Comparison of ENCODE assay signal across 20 cellular contexts in the genomic region with DNA sequence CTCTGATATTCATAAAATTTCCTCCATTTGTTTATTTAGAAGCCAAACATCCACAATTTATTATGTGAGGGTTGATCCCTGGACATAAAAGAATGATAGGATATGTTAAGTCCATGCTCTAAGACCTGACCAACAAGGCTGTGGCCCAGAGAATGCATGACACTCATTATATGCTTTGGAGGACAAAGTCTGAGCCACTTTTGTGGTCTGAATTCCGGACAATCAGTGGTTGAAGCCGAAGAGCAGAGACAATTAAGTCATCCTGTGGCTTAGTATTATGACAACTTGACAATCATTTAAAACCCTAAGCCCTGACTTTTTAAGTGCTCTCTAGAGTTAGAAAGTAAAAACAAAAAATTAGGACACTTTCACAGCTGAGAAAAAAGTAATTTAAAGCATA.
DNase-seq lines count a peak whose midpoint lies in the region; ATAC-seq and TF ChIP-seq lines count a peak whose summit lies in the region.
"Had no signal": no experiment of that assay in that cellular context is flagged by ENCODE, and none has a peak within 500 bp of the region (broad histone marks: within the 10 kb centered on the region; RNA-seq: fewer than 3 reads in every experiment).

No MANE protein-coding gene starts in this region.

- no peak overlapping the region for H3K4me3 ChIP-seq in astrocyte of the spinal cord (ENCODE audit: low read depth, low read length)
- H3K4me3 ChIP-seq in gastrocnemius medialis: no peak overlapping the region
- H3K4me3 ChIP-seq: GM12878 had no signal

- H3K4me1 ChIP-seq in gastrocnemius medialis: no peaks in the 10 kb centered on the region

- ATAC-seq in GM18505 (IDR thresholded peaks at IDR 0.05; ENCODE audit: unreplicated experiment) (no peak), gastrocnemius medialis (no peak)
- ATAC-seq: GM12878 had no signal

- no peak for TF ChIP-seq POLR2A in GM18505 (IDR thresholded peaks at IDR 0.05; ENCODE audit: borderline replicate concordance, extremely low read depth, insufficient read depth, insufficient read length)
- TF ChIP-seq POLR2A in gastrocnemius medialis (IDR thresholded peaks at IDR 0.05): no peak

- in situ Hi-C loops in astrocyte of the spinal cord (cut with HindIII; ENCODE audit: low sequenced_read_pairs) (no loop called here), gastrocnemius medialis (cut with MboI; ENCODE audit: low sequenced_read_pairs in 4 of 4) (loop anchor here in 1 of 4 donors (25.0 kb wide), 1 partner anchor 475 kb away; a partner anchor contains a TSS)

- intact Hi-C loops in gastrocnemius medialis (cut with DNase I; ENCODE audit: low total_unique reads): no loop called here

- peaks cover 0 to 4% (median 0%) of the 10 kb centered on the region in 3 donors for H3K27me3 ChIP-seq in gastrocnemius medialis

- H3K36me3 ChIP-seq in gastrocnemius medialis: no peaks in the 10 kb centered on the region

- no peak overlapping the region for H3K27ac ChIP-seq in gastrocnemius medialis
- H3K27ac ChIP-seq: C4-2B had no signal

- no peak for TF ChIP-seq CTCF in astrocyte of the spinal cord (IDR thresholded peaks at IDR 0.05; ENCODE audit: low read depth, low read length)
- no peak for TF ChIP-seq CTCF in gastrocnemius medialis (IDR thresholded peaks at IDR 0.05 in 4 of 5, conservative IDR thresholded peaks at IDR 0.05 in 1 of 5)

- DNase-seq in NCI-H1417 (lab: John Stamatoyannopoulos, UW) (peak in 2 of 3 experiments; percentile 38 to 42), NCI-H1417 treated with DMSO at 0.1 percent for 48 hours (lab: John Stamatoyannopoulos, UW) (no peak), NCI-H187 (lab: John Stamatoyannopoulos, UW) (peak; percentile 0 to 5), astrocyte of the spinal cord (ENCODE audit: low read depth, low spot score) (peak; percentile 44), renal cortical epithelial cell (ENCODE audit: low read depth) (peak; percentile 72), gastrocnemius medialis (no peak), NCI-H1105 (lab: John Stamatoyannopoulos, UW) (no peak)
- DNase-seq: 8988T; CD8-positive, alpha-beta memory T cell; DMS79; GOT3; HCEC 1CT; IMR-90; NCI-H1930; NCI-H226; NCI-H526; Right ventricle myocardium superior had no signal

- no peaks in the 10 kb centered on the region for H3K9me3 ChIP-seq in gastrocnemius medialis

Comparison
In these comparisons a context has a peak if more than half of its experiments do, and no peak if none do; other contexts are left out.
1. DNase-seq: peak in NCI-H1417 (2 of 3), NCI-H187 (2 of 2), astrocyte of the spinal cord (single experiment) and renal cortical epithelial cell (single experiment); none in NCI-H1417 treated with DMSO at 0.1 percent for 48 hours (single experiment), gastrocnemius medialis (0 of 2) and NCI-H1105 (single experiment).